In genomic region chr7:67955061-67955460, GRCh38 we compare ENCODE assay signal across 1 cellular context.
TF ChIP-seq lines count a peak whose summit lies in the region.

No MANE protein-coding gene starts in this region.

TF ChIP-seq in WTC11, 78 proteins besides CTCF, POLR2A, EP300 and RAD21 (continued from another document):
- TF ChIP-seq AFF4 (CRISPR knock-in tag; IDR thresholded peaks at IDR 0.05; ENCODE audit: borderline replicate concordance): no peak
- TF ChIP-seq, protein P1, sequence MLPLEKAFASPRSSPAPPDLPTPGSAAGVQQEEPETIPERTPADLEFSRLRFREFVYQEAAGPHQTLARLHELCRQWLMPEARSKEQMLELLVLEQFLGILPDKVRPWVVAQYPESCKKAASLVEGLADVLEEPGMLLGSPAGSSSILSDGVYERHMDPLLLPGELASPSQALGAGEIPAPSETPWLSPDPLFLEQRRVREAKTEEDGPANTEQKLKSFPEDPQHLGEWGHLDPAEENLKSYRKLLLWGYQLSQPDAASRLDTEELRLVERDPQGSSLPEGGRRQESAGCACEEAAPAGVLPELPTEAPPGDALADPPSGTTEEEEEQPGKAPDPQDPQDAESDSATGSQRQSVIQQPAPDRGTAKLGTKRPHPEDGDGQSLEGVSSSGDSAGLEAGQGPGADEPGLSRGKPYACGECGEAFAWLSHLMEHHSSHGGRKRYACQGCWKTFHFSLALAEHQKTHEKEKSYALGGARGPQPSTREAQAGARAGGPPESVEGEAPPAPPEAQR (CRISPR knock-in tag; IDR thresholded peaks at IDR 0.05): no peak
- no peak for TF ChIP-seq MXD4 (CRISPR knock-in tag; IDR thresholded peaks at IDR 0.05; ENCODE audit: borderline replicate concordance)
- no peak for TF ChIP-seq AR (CRISPR knock-in tag; IDR thresholded peaks at IDR 0.05)
- TF ChIP-seq, protein P2, sequence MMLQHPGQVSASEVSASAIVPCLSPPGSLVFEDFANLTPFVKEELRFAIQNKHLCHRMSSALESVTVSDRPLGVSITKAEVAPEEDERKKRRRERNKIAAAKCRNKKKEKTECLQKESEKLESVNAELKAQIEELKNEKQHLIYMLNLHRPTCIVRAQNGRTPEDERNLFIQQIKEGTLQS (CRISPR knock-in tag; conservative IDR thresholded peaks at IDR 0.05): no peak
- no peak for TF ChIP-seq TEAD1 (CRISPR knock-in tag; IDR thresholded peaks at IDR 0.05)
- no peak for TF ChIP-seq CREM (CRISPR knock-in tag; IDR thresholded peaks at IDR 0.05)
